1 cellular context compared by ENCODE assay signal in the genomic region with DNA sequence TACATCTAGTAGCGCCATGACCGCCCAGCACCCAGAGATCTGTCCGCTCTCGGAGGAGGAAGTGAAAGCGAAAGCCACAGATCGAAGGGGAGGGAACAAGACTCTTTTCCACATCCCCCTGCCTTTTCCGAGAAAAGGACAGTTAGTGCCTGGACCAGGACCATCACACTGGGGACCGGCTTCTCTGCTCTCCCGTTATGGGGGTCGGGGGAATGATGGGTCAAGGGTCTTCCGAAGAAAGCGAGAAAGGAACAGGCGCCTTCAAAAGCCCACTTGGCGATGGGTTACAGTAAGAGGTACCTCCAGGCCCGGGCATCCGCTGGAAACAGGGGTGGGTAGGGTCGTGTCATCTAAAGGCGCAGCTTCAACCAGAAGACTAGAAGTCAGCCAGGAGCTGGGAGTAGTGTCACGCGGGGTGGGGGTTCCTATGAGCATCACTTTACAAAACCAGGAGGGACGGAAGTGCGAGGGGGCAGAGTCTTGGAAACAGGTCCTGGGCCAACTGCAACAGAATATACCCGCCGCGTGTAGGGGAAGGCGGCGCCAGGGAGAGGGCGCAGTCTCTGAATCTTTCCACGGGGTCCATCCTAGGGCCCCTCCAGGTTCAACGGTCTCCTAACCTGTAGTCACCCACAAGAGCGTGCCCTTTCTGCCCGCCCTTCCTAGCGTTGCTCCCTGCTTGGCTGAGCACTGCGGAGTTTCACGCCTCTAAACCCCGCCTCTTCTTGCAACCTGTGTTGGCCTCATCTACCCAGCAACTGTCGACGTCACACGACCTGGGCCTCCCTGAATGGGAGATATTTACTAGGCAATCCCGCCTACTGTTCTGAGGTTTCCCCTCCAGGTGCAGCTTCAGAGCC.
A peak's percentile ranks its signal among the peaks of the same experiment; 100 is the strongest.
TF ChIP-seq lines count a peak whose summit lies in the region.

A gene (minus strand): TSS at position 69 of the 860 bp plus-strand sequence. CDS start 51 bp downstream, at position 18.

TF ChIP-seq in WTC11, 78 proteins besides CTCF, POLR2A, EP300 and RAD21 (continued from another document):
- TF ChIP-seq, protein P1, sequence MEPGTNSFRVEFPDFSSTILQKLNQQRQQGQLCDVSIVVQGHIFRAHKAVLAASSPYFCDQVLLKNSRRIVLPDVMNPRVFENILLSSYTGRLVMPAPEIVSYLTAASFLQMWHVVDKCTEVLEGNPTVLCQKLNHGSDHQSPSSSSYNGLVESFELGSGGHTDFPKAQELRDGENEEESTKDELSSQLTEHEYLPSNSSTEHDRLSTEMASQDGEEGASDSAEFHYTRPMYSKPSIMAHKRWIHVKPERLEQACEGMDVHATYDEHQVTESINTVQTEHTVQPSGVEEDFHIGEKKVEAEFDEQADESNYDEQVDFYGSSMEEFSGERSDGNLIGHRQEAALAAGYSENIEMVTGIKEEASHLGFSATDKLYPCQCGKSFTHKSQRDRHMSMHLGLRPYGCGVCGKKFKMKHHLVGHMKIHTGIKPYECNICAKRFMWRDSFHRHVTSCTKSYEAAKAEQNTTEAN (CRISPR knock-in tag; IDR thresholded peaks at IDR 0.05) = no peak
- no peak for TF ChIP-seq GABPB1 (CRISPR knock-in tag; IDR thresholded peaks at IDR 0.05)
- no peak for TF ChIP-seq ZNF138 (CRISPR knock-in tag; conservative IDR thresholded peaks at IDR 0.05)
- no peak for TF ChIP-seq EMX1 (CRISPR knock-in tag; IDR thresholded peaks at IDR 0.05)
- TF ChIP-seq, protein P2, sequence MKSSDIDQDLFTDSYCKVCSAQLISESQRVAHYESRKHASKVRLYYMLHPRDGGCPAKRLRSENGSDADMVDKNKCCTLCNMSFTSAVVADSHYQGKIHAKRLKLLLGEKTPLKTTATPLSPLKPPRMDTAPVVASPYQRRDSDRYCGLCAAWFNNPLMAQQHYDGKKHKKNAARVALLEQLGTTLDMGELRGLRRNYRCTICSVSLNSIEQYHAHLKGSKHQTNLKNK (CRISPR knock-in tag; IDR thresholded peaks at IDR 0.05) = no peak
- TF ChIP-seq ZNF317 (CRISPR knock-in tag; IDR thresholded peaks at IDR 0.05; ENCODE audit: borderline replicate concordance, low read depth) = no peak
- TF ChIP-seq, protein P3, sequence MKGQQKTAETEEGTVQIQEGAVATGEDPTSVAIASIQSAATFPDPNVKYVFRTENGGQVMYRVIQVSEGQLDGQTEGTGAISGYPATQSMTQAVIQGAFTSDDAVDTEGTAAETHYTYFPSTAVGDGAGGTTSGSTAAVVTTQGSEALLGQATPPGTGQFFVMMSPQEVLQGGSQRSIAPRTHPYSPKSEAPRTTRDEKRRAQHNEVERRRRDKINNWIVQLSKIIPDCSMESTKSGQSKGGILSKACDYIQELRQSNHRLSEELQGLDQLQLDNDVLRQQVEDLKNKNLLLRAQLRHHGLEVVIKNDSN (CRISPR knock-in tag; IDR thresholded peaks at IDR 0.05) = peak; percentile 56
- no peak for TF ChIP-seq RELA (CRISPR knock-in tag; IDR thresholded peaks at IDR 0.05; ENCODE audit: borderline replicate concordance)
- no peak for TF ChIP-seq GTF2I (CRISPR knock-in tag; conservative IDR thresholded peaks at IDR 0.05)
- no peak for TF ChIP-seq SOX15 (CRISPR knock-in tag; IDR thresholded peaks at IDR 0.05)
- TF ChIP-seq, protein P4, sequence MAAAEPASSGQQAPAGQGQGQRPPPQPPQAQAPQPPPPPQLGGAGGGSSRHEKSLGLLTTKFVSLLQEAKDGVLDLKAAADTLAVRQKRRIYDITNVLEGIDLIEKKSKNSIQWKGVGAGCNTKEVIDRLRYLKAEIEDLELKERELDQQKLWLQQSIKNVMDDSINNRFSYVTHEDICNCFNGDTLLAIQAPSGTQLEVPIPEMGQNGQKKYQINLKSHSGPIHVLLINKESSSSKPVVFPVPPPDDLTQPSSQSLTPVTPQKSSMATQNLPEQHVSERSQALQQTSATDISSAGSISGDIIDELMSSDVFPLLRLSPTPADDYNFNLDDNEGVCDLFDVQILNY (CRISPR knock-in tag; IDR thresholded peaks at IDR 0.05) = no peak
- TF ChIP-seq, protein P5, sequence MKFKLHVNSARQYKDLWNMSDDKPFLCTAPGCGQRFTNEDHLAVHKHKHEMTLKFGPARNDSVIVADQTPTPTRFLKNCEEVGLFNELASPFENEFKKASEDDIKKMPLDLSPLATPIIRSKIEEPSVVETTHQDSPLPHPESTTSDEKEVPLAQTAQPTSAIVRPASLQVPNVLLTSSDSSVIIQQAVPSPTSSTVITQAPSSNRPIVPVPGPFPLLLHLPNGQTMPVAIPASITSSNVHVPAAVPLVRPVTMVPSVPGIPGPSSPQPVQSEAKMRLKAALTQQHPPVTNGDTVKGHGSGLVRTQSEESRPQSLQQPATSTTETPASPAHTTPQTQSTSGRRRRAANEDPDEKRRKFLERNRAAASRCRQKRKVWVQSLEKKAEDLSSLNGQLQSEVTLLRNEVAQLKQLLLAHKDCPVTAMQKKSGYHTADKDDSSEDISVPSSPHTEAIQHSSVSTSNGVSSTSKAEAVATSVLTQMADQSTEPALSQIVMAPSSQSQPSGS (CRISPR knock-in tag; IDR thresholded peaks at IDR 0.05; ENCODE audit: borderline replicate concordance, low read depth) = no peak
- no peak for TF ChIP-seq TEAD4 (CRISPR knock-in tag; IDR thresholded peaks at IDR 0.05)
- no peak for TF ChIP-seq ZNF396 (CRISPR knock-in tag; IDR thresholded peaks at IDR 0.05; ENCODE audit: borderline replicate concordance)
- TF ChIP-seq FOXP1 (CRISPR knock-in tag; IDR thresholded peaks at IDR 0.05; ENCODE audit: borderline replicate concordance) = no peak
- peak; percentile 36; the same call in 1 of the 2 replicates for TF ChIP-seq SP1 (CRISPR knock-in tag; conservative IDR thresholded peaks at IDR 0.05)
- TF ChIP-seq, protein P6, sequence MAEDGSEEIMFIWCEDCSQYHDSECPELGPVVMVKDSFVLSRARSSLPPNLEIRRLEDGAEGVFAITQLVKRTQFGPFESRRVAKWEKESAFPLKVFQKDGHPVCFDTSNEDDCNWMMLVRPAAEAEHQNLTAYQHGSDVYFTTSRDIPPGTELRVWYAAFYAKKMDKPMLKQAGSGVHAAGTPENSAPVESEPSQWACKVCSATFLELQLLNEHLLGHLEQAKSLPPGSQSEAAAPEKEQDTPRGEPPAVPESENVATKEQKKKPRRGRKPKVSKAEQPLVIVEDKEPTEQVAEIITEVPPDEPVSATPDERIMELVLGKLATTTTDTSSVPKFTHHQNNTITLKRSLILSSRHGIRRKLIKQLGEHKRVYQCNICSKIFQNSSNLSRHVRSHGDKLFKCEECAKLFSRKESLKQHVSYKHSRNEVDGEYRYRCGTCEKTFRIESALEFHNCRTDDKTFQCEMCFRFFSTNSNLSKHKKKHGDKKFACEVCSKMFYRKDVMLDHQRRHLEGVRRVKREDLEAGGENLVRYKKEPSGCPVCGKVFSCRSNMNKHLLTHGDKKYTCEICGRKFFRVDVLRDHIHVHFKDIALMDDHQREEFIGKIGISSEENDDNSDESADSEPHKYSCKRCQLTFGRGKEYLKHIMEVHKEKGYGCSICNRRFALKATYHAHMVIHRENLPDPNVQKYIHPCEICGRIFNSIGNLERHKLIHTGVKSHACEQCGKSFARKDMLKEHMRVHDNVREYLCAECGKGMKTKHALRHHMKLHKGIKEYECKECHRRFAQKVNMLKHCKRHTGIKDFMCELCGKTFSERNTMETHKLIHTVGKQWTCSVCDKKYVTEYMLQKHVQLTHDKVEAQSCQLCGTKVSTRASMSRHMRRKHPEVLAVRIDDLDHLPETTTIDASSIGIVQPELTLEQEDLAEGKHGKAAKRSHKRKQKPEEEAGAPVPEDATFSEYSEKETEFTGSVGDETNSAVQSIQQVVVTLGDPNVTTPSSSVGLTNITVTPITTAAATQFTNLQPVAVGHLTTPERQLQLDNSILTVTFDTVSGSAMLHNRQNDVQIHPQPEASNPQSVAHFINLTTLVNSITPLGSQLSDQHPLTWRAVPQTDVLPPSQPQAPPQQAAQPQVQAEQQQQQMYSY (CRISPR knock-in tag; IDR thresholded peaks at IDR 0.05) = no peak
TF ChIP-seq in WTC11: peak in this region for 7.
